ENCODE assay signal across 8 cellular contexts in genomic region chr14:78758333-78758732, GRCh38.
DNase-seq lines count a peak whose midpoint lies in the region; ATAC-seq and TF ChIP-seq lines count a peak whose summit lies in the region.

No MANE protein-coding gene starts in this region.

- no peaks in the 10 kb centered on the region for H3K4me1 Mint-ChIP-seq in type B pancreatic cell (ENCODE audit: unreplicated experiment)

- H3K27ac ChIP-seq in HL-60 (replicated peaks) (no peak overlapping the region), foreskin keratinocyte (no peak overlapping the region)

- H3K4me3 ChIP-seq in AG10803 (ENCODE audit: low read length) (no peak overlapping the region), HL-60 (replicated peaks; ENCODE audit: insufficient read depth, low read length) (no peak overlapping the region)

- peak; percentile 88 for ATAC-seq in GM18870 (IDR thresholded peaks at IDR 0.05; ENCODE audit: unreplicated experiment)
- ATAC-seq in foreskin keratinocyte = peak; percentile 51

- H3K27me3 Mint-ChIP-seq in type B pancreatic cell = no peaks in the 10 kb centered on the region

- H3K9me3 Mint-ChIP-seq in type B pancreatic cell = no peaks in the 10 kb centered on the region

- no peaks in the 10 kb centered on the region for H3K36me3 Mint-ChIP-seq in type B pancreatic cell

- no peaks in the 10 kb centered on the region for H3K4me1 ChIP-seq in foreskin keratinocyte

- no peak overlapping the region for H3K27ac Mint-ChIP-seq in type B pancreatic cell

- H3K4me3 Mint-ChIP-seq in type B pancreatic cell = no peak overlapping the region

- TF ChIP-seq CTCF in AG10803 (conservative IDR thresholded peaks at IDR 0.05; ENCODE audit: low read length) (peak; percentile 59), HL-60 (IDR thresholded peaks at IDR 0.05; ENCODE audit: insufficient read depth, low read length) (peak; percentile 43), foreskin keratinocyte (conservative IDR thresholded peaks at IDR 0.05) (peak; percentile 49), type B pancreatic cell (conservative IDR thresholded peaks at IDR 0.05) (peak; percentile 80)

- H3K27me3 ChIP-seq in HL-60 (ENCODE audit: insufficient read depth, poor library complexity, severe bottlenecking) (no peaks in the 10 kb centered on the region), foreskin keratinocyte (no peaks in the 10 kb centered on the region)

- DNase-seq in AG10803 (ENCODE audit: low read depth) (peak; percentile 18), HL-60 (ENCODE audit: low read depth in 1 of 2, low spot score in 1 of 2) (no peak), OCI-M1 (lab: John Stamatoyannopoulos, UW) (peak; percentile 47), foreskin keratinocyte (peak in 1 of 2 donors; percentile 7), type B pancreatic cell (ENCODE audit: extremely low spot score, unreplicated experiment) (no peak), amniotic stem cell (lab: John Stamatoyannopoulos, UW) (no peak)
- DNase-seq in activated CD4-positive, alpha-beta T cell treated with anti-CD3 and anti-CD28 coated beads for 48 hours = no peak

Comparison
In these comparisons a context has a peak if more than half of its experiments do, and no peak if none do; other contexts are left out.
1. DNase-seq: peak in AG10803 (single experiment) and OCI-M1 (single experiment); none in HL-60 (0 of 2), type B pancreatic cell (single experiment), activated CD4-positive, alpha-beta T cell treated with anti-CD3 and anti-CD28 coated beads for 48 hours (single experiment) and amniotic stem cell (single experiment).
2. Peak in every context shown above with its lines, with median percentiles within 50 percentile points of each other: CTCF ChIP-seq.